In the genomic region with DNA sequence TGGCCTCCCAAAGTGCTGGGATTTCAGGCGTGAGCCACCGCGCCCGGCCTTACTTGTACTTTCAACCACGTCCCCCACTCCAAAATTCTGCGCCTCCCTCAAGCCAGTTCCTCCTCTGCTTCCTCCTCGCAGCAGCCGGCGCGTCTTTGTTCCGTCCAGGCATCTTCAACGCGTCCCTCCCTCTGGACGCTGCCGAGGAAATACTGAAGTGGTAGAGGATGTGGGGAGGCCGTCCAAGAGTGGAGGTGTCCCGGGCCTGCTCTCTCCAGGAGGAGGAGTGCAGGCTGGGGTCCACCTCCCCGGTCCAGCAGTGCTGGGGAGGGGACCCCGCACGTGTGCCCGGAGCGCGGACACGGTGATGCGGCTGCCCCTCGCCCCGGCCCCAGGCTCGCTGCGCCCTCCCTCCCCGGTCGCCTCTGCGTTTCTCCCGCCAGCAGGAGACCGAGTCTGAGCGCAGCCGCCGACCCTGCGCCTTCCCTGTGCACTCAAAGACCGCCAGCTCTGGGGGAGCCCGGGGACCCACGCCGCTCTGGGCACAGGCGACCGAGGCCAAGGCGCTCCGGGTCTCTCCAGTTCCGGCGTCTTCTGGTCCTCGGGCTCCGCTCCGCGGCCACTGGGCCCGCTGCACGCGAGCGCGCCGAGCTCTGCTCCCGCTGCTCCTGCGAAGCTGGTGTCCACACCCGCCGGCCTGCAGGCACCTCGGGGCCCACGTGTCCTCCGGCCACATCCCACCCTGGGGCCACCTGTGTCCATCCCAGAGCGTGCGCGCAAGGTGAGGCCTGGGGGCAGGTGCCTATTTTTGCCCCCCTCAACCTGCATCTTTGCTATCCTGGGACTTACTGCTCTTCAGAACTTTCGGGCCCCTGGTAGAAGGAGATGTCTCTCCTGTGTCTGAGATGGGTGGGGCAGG, we compare ENCODE assay signal across 1 cellular context.
TF ChIP-seq lines count a peak whose summit lies in the region.

No MANE protein-coding gene starts in this region.

TF ChIP-seq in SK-N-SH, 30 proteins besides CTCF, POLR2A, EP300 and RAD21:
- TF ChIP-seq SMC3 (IDR thresholded peaks at IDR 0.05; ENCODE audit: low read depth, low read length) (peak; percentile 63), CHD2 (IDR thresholded peaks at IDR 0.05; ENCODE audit: low read length, partially characterized antibody) (no peak), FOXM1 (IDR thresholded peaks at IDR 0.05; ENCODE audit: low read depth) (no peak), MXI1 (IDR thresholded peaks at IDR 0.05; ENCODE audit: low read depth, low read length) (peak; percentile 72; the same call in 1 of the 2 replicates)
- TF ChIP-seq, protein P1, sequence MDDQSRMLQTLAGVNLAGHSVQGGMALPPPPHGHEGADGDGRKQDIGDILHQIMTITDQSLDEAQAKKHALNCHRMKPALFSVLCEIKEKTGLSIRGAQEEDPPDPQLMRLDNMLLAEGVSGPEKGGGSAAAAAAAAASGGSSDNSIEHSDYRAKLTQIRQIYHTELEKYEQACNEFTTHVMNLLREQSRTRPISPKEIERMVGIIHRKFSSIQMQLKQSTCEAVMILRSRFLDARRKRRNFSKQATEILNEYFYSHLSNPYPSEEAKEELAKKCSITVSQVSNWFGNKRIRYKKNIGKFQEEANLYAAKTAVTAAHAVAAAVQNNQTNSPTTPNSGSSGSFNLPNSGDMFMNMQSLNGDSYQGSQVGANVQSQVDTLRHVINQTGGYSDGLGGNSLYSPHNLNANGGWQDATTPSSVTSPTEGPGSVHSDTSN (IDR thresholded peaks at IDR 0.05): no peak
- TF ChIP-seq, protein P2, sequence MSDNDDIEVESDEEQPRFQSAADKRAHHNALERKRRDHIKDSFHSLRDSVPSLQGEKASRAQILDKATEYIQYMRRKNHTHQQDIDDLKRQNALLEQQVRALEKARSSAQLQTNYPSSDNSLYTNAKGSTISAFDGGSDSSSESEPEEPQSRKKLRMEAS (IDR thresholded peaks at IDR 0.05; ENCODE audit: low read depth): peak; percentile 27; the same call in 1 of the 2 replicates
